1 cellular context compared by ENCODE assay signal in genomic region chr11:58770627-58771457, GRCh38.
TF ChIP-seq lines count a peak whose summit lies in the region.

No MANE protein-coding gene starts in this region.

TF ChIP-seq in IMR-90, 13 proteins besides CTCF, POLR2A, EP300 and RAD21:
- TF ChIP-seq SMC3 (IDR thresholded peaks at IDR 0.05; ENCODE audit: low read depth, low read length) (no peak), MAZ (IDR thresholded peaks at IDR 0.05; ENCODE audit: borderline replicate concordance, low read depth, low read length) (no peak), MAFK (IDR thresholded peaks at IDR 0.05; ENCODE audit: low read depth, low read length) (no peak), CEBPB (IDR thresholded peaks at IDR 0.05; ENCODE audit: low read depth, low read length) (no peak), MXI1 (IDR thresholded peaks at IDR 0.05; ENCODE audit: borderline replicate concordance, low read depth, low read length) (no peak), USF2 (IDR thresholded peaks at IDR 0.05; ENCODE audit: low read depth, low read length) (no peak), ELK1 (IDR thresholded peaks at IDR 0.05; ENCODE audit: borderline replicate concordance, low read depth, low read length) (no peak), RFX5 (IDR thresholded peaks at IDR 0.05; ENCODE audit: low read depth, low read length) (no peak), FOS (IDR thresholded peaks at IDR 0.05; ENCODE audit: low read depth, low read length) (no peak), NFE2L2 (IDR thresholded peaks at IDR 0.05; ENCODE audit: low read depth, low read length) (no peak), RCOR1 (IDR thresholded peaks at IDR 0.05; ENCODE audit: insufficient replicate concordance, low read length) (no peak), CHD1 (IDR thresholded peaks at IDR 0.05; ENCODE audit: low read depth, low read length) (no peak), BHLHE40 (IDR thresholded peaks at IDR 0.05; ENCODE audit: low read depth, low read length) (no peak)
